8 cellular contexts compared by ENCODE assay signal in the genomic region with DNA sequence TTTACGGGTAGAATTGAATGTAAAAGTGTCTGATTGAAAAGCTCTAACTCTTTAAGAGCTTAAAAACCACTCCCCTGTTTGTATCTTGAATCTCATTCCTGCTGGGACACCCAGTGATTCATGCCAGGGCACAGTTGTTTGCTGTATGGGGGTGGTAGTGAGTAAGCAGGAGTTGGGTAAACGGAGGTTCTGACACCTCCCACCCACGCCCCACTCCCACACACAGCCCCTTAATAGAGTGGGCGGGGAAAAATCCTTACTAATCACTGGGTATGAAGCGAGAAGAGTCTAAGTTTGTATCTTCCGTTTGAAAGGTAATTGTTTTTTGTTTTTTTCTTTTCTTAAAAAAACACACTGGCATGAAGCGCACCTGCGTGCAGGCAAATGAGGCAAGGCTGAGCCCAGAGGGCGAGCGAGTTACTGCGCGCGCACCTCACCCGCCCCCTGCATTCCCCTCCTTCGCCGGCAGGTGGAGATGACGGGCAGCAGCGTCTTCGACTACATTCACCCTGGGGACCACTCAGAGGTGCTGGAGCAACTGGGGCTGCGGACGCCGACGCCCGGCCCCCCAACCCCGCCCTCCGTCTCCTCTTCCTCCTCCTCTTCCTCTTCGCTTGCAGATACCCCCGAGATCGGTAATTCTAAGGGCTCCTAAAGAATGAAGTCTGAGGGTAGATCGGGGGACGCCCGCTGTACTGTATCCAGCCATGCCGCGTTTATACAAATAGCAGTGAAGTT. TPM values are rescaled to one million over a fixed set of nuclear protein-coding genes. Genes with fewer than 3 reads are reported as not detected.
DNase-seq lines count a peak whose midpoint lies in the region; ATAC-seq, FAIRE-seq and TF ChIP-seq lines count a peak whose summit lies in the region.

No MANE protein-coding gene starts in this region.

- no peaks in the 10 kb centered on the region for H3K9me2 ChIP-seq in hepatocyte (replicated peaks; ENCODE audit: insufficient read depth)

- H3K79me2 ChIP-seq in astrocyte (ENCODE audit: insufficient read depth, low read length), result no peaks in the 10 kb centered on the region
- H3K79me2 ChIP-seq in hepatocyte, result no peaks in the 10 kb centered on the region

- H3K36me3 ChIP-seq in astrocyte (ENCODE audit: insufficient read depth, low read length) (no peaks in the 10 kb centered on the region), hepatocyte (replicated peaks; ENCODE audit: insufficient read depth, low read depth) (no peaks in the 10 kb centered on the region)

- peaks cover 12% of the 10 kb centered on the region for H3K4me1 ChIP-seq in astrocyte (ENCODE audit: insufficient read depth, low read length)
- no peaks in the 10 kb centered on the region for H3K4me1 ChIP-seq in hepatocyte (ENCODE audit: insufficient read depth)

- DNase-seq in NCI-H187 treated with DMSO at 0.1 percent for 48 hours (lab: John Stamatoyannopoulos, UW) (peak; percentile 49), T-helper 22 cell (ENCODE audit: low read depth) (peak; percentile 81), astrocyte (ENCODE audit: low read depth) (peak; percentile 57), hepatocyte (ENCODE audit: low spot score) (peak; percentile 86), retina (peak; percentile 98)

- 7% methylated on average over 29 of the region's 34 CpGs for WGBS in hepatocyte (ENCODE audit: low lambda C conversion rate, missing lambda C conversion rate)

- peak overlapping the region; percentile 83 for H2AFZ ChIP-seq in astrocyte (ENCODE audit: low read depth, low read length)
- peak overlapping the region; percentile 71 for H2AFZ ChIP-seq in hepatocyte

- peak overlapping the region; percentile 53 for H3K27ac Mint-ChIP-seq in astrocyte (ENCODE audit: unreplicated experiment)

- H3K9ac ChIP-seq in astrocyte (ENCODE audit: low read length), result peak overlapping the region; percentile 75

- H3K27me3 Mint-ChIP-seq in astrocyte (ENCODE audit: low read depth, unreplicated experiment), result peaks cover 8% of the 10 kb centered on the region

- H3K4me1 Mint-ChIP-seq in astrocyte (ENCODE audit: low read depth, unreplicated experiment), result peaks cover 6% of the 10 kb centered on the region

- peak; percentile 34 for FAIRE-seq in astrocyte (lab: Jason Lieb, UNC)

- peak overlapping the region; percentile 63 for H3K4me3 ChIP-seq in astrocyte (ENCODE audit: insufficient read depth, low read depth, low read length)
- H3K4me3 ChIP-seq in hepatocyte, result peak overlapping the region; percentile 38

- TF ChIP-seq CTCF in GM12872 (IDR thresholded peaks at IDR 0.05; ENCODE audit: insufficient read depth, low read depth, low read length), result peak; percentile 93
- TF ChIP-seq CTCF in astrocyte (IDR thresholded peaks at IDR 0.05; ENCODE audit: insufficient read depth, low read depth, low read length), result peak; percentile 74
- TF ChIP-seq CTCF in hepatocyte (IDR thresholded peaks at IDR 0.05; ENCODE audit: poor library complexity), result peak; percentile 87

- no peaks in the 10 kb centered on the region for H3K36me3 Mint-ChIP-seq in astrocyte (ENCODE audit: low read depth, unreplicated experiment)

- H3K9me3 ChIP-seq in astrocyte (ENCODE audit: insufficient read depth, low read depth, low read length) (no peaks in the 10 kb centered on the region), hepatocyte (ENCODE audit: low read depth) (no peaks in the 10 kb centered on the region)

- peak overlapping the region; percentile 22 for H3K27ac ChIP-seq in astrocyte (ENCODE audit: low read depth, low read length)
- H3K27ac ChIP-seq in hepatocyte, result peak overlapping the region; percentile 78

- ATAC-seq in HG02840 (IDR thresholded peaks at IDR 0.05; ENCODE audit: low FRiP score, unreplicated experiment), result peak; percentile 92
- no peak for ATAC-seq in HG03439 (IDR thresholded peaks at IDR 0.05; ENCODE audit: unreplicated experiment)

- H3K9me3 Mint-ChIP-seq in astrocyte (ENCODE audit: unreplicated experiment), result no peaks in the 10 kb centered on the region

- H3K27me3 ChIP-seq in astrocyte (ENCODE audit: insufficient read depth, low read length) (no peaks in the 10 kb centered on the region), hepatocyte (no peaks in the 10 kb centered on the region)

- H3K4me2 ChIP-seq in astrocyte (ENCODE audit: low read length) (peak overlapping the region; percentile 96), hepatocyte (peak overlapping the region; percentile 84)

- H4K20me1 ChIP-seq in astrocyte (ENCODE audit: insufficient read depth, low read length), result no peaks in the 10 kb centered on the region
- no peaks in the 10 kb centered on the region for H4K20me1 ChIP-seq in hepatocyte (ENCODE audit: insufficient read depth, poor library complexity, severe bottlenecking)

- peak overlapping the region; percentile 81 for H3K4me3 Mint-ChIP-seq in astrocyte (ENCODE audit: unreplicated experiment)

RNA-seq across cellular contexts. Expression of gene TMEM160, which starts 12.8 kb away (rescaled TPM):
- 36.5 and 39.9 TPM in 2 replicates for total RNA-seq in astrocyte
- total RNA-seq in hepatocyte, result 21.1 and 31.0 TPM in 2 replicates
- 71.7 and 91.7 TPM in 2 replicates for polyA plus RNA-seq in hepatocyte

RNA-seq across cellular contexts. Expression of gene NPAS1, which starts 16.0 kb away (rescaled TPM):
- 2.5 and 3.6 TPM in 2 replicates for total RNA-seq in astrocyte
- total RNA-seq in hepatocyte, result 0.20 and 0.23 TPM in 2 replicates
- 4.5 and 5.5 TPM in 2 replicates for polyA plus RNA-seq in hepatocyte
